Comparison of ENCODE assay signal across 11 cellular contexts in the genomic region with DNA sequence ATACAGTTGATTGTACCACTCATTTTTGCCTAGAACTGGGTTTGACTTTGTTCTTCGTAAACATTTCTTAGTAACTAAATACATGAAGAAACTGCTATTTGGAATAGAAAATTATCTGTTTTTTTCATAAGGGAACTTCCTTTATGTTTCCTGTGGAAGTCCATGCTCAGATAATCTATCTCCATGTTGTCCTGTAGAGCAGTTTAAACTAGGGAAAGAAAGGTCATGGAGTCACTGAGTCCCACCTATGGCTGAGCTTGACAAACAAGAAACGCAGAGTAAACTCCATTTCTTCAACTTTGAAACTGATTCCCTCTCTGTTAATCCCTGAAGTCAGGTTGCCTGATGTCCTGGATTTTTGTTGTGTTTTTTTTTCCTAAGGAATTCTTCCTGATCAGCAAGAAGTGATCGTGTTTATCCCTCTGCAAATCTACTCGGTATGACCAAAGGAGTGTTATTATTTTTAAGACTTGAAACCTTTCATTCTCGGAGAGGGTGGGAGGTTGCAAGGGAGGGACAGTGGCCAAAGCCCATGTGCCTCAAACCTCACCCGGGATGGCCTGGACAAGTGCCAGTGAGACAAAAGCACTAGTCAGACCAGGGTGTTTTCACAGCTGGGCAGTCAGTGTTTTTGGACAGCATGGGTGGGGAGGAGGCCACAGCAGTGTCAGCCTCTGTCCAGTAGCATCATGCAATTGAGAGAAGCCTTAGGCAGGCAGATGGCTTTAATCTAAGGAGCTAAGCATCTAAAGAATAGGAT. TPM values are rescaled to one million over a fixed set of nuclear protein-coding genes. Genes with fewer than 3 reads are reported as not detected.
DNase-seq lines count a peak whose midpoint lies in the region; ATAC-seq lines count a peak whose summit lies in the region.
"Had no signal": no experiment of that assay in that cellular context is flagged by ENCODE, and none has a peak within 500 bp of the region (broad histone marks: within the 10 kb centered on the region; RNA-seq: fewer than 3 reads in every experiment).

No MANE protein-coding gene starts in this region.

- DNase-seq in NCI-H82 (lab: John Stamatoyannopoulos, UW) (peak; percentile 76), dedifferentiated amniotic fluid mesenchymal stem cell (ENCODE audit: extremely low spot score) (peak; percentile 75), kidney tubule cell (ENCODE audit: low spot score) (peak; percentile 52), ureter (ENCODE audit: low spot score) (peak; percentile 66), NCI-H146 treated with DMSO at 0.1 percent for 48 hours (lab: John Stamatoyannopoulos, UW; ENCODE audit: unreplicated experiment) (no peak), inferior parietal cortex (ENCODE audit: extremely low spot score) (no peak), NCI-H510A treated with DMSO at 0.1 percent for 48 hours (lab: John Stamatoyannopoulos, UW) (no peak)
- DNase-seq: activated CD4-positive, alpha-beta T cell treated with anti-CD3 and anti-CD28 coated beads, Interleukin-2, amount 50 U/mL, for 48 hours had no signal

- ATAC-seq in HG03159 (IDR thresholded peaks at IDR 0.05; ENCODE audit: unreplicated experiment), result no peak
- ATAC-seq: Panc1, pancreas had no signal

RNA-seq across cellular contexts. Expression of a gene that starts 54.8 kb away (rescaled TPM):
- 29.9 TPM for total RNA-seq in ureter

Comparison
In these comparisons a context has a peak if more than half of its experiments do, and no peak if none do; other contexts are left out.
1. DNase-seq: peak in NCI-H82 (single experiment), dedifferentiated amniotic fluid mesenchymal stem cell (single experiment), kidney tubule cell (single experiment) and ureter (single experiment); none in NCI-H146 treated with DMSO at 0.1 percent for 48 hours (single experiment), inferior parietal cortex (single experiment) and NCI-H510A treated with DMSO at 0.1 percent for 48 hours (single experiment).